In the genomic region with DNA sequence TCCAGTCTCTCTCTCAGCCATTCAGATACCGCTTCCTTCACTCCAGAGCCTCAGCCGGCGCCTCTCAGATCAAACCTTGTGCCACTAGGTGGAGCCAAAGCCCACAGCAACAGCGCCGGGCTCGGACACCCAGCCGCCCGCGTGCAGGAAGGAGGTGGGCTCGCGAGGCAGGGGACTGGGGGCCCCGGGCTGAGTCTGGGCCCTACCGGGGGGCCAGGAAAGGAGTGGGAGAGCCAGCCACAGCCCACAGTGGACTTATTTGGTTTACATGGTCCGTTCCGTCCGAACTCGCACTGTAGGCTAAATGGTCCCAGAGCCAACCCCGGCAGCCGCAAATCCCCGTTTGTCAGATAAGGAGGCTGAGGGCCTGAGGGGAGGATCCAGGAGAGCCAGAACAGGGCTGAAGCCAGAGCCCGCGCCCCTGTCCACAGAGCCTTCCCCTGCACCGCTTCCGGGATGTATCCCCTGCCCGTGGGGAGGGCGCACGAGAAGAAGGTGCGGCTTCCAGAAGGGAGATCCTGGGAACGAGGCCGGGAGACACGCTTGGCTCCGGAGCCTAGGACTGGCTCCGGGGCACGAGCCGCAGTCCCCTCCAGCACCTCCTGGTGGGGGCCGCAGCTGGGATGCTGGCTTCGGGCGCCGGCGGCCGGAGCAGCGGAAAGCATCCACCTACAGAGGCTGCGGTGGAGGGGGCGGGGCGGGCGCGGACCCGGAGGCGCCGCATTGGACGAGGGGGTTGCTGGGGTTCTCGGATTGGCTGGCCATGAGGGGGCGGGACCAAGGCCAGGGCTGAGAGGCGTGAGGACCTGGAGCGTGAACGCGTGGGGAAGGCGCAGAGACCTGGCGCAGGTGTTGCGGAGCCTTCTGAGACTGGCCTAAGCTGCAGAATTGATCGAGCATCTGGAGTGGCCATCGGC, we compare ENCODE assay signal across 8 cellular contexts. TPM values are rescaled to one million over a fixed set of nuclear protein-coding genes. Genes with fewer than 3 reads are reported as not detected.
DNase-seq lines count a peak whose midpoint lies in the region; ATAC-seq lines count a peak whose summit lies in the region.

No MANE protein-coding gene starts in this region.

- peak overlapping the region; percentile 59 for H3K27ac ChIP-seq in mesodermal cell (ENCODE audit: low read depth, low read length, severe bottlenecking)

- peak; percentile 88 for DNase-seq in COR-L47 (lab: John Stamatoyannopoulos, UW)
- peak in 74 of 76 experiments; percentile 31 to 93 (median 81) for DNase-seq in HUDEP-2 (lab: John Stamatoyannopoulos, UW; ENCODE audit: unreplicated experiment in 76 of 76)
- peak; percentile 95 for DNase-seq in NK-92 treated with Interleukin-12 subunit alpha and Interleukin-12 subunit beta, amount 100 ng/mL, for 24 hours (lab: John Stamatoyannopoulos, UW)
- peak; percentile 89 to 90 for DNase-seq in activated CD8-positive, alpha-beta memory T cell treated with anti-CD3 and anti-CD28 coated beads for 4 hours (ENCODE audit: low read depth in 2 of 2)
- DNase-seq in stimulated activated CD8-positive, alpha-beta memory T cell treated with anti-CD3 and anti-CD28 coated beads, Interleukin-15, amount 100 ng/mL, for 1 hour (ENCODE audit: low read depth), result peak; percentile 92

- WGBS in mesodermal cell (ENCODE audit: insufficient coverage in 2 of 2), 2 experiments, result 0 to 1% methylated on average over 46 to 50 of the region's 62 CpGs

- H3K27me3 ChIP-seq in endocrine pancreas (ENCODE audit: control insufficient read depth, insufficient read depth, low read length), result no peaks in the 10 kb centered on the region

- H3K4me1 ChIP-seq in endocrine pancreas (ENCODE audit: control insufficient read depth, insufficient read depth, low read length), result peaks cover 3% of the 10 kb centered on the region
- no peaks in the 10 kb centered on the region for H3K4me1 ChIP-seq in mesodermal cell (ENCODE audit: control insufficient read depth, insufficient read depth, low read length, poor library complexity, severe bottlenecking)

- H3K4me3 ChIP-seq in endocrine pancreas (ENCODE audit: control insufficient read depth, insufficient read depth, low read length), result no peak overlapping the region
- H3K4me3 ChIP-seq in mesodermal cell (ENCODE audit: extremely low read depth, insufficient read depth, low read length, poor library complexity, severe bottlenecking), result peak overlapping the region; percentile 53

- ATAC-seq in GM21381 (IDR thresholded peaks at IDR 0.05; ENCODE audit: unreplicated experiment), result peak; percentile 64

- no peaks in the 10 kb centered on the region for H3K36me3 ChIP-seq in endocrine pancreas (ENCODE audit: control insufficient read depth, insufficient read depth, low read length)
- no peaks in the 10 kb centered on the region for H3K36me3 ChIP-seq in mesodermal cell (ENCODE audit: control insufficient read depth, insufficient read depth, low read length)

- peak overlapping the region; percentile 67 for H3K9ac ChIP-seq in endocrine pancreas (ENCODE audit: control insufficient read depth, insufficient read depth, low read length)

- H3K9me3 ChIP-seq in endocrine pancreas (ENCODE audit: control insufficient read depth, low read length) (no peaks in the 10 kb centered on the region), mesodermal cell (ENCODE audit: control insufficient read depth, low read length) (no peaks in the 10 kb centered on the region)

RNA-seq across cellular contexts. Expression of a gene that starts 6.5 kb away (rescaled TPM):
- 2.9 TPM for polyA plus RNA-seq in mesodermal cell (2013, experiment 1 of 2)
- 3.2 TPM for polyA plus RNA-seq in mesodermal cell (2013, experiment 2 of 2)

RNA-seq across cellular contexts. Expression of a gene that starts 59.8 kb away (rescaled TPM):
- 15.7 TPM for polyA plus RNA-seq in mesodermal cell (2013, experiment 1 of 2)
- polyA plus RNA-seq in mesodermal cell (2013, experiment 2 of 2), result 13.1 TPM
